Comparison of ENCODE assay signal across 14 cellular contexts in genomic region chr3:36494461-36495109, GRCh38.
DNase-seq lines count a peak whose midpoint lies in the region; ATAC-seq and TF ChIP-seq lines count a peak whose summit lies in the region.
"Had no signal": no experiment of that assay in that cellular context is flagged by ENCODE, and none has a peak within 500 bp of the region (broad histone marks: within the 10 kb centered on the region; RNA-seq: fewer than 3 reads in every experiment).

No MANE protein-coding gene starts in this region.

- H3K9me3 ChIP-seq in endodermal cell (ENCODE audit: control insufficient read depth, low read length) = no peaks in the 10 kb centered on the region

- TF ChIP-seq CTCF in foreskin fibroblast (IDR thresholded peaks at IDR 0.05; ENCODE audit: low read depth, low read length) = no peak
- no peak for TF ChIP-seq CTCF in endodermal cell (conservative IDR thresholded peaks at IDR 0.05)

- no peaks in the 10 kb centered on the region for H3K27me3 Mint-ChIP-seq in endodermal cell (ENCODE audit: insufficient read depth)

- no peak overlapping the region for H3K4me3 Mint-ChIP-seq in endodermal cell
- H3K4me3 Mint-ChIP-seq: activated naive CD8-positive, alpha-beta T cell had no signal

- peaks cover 4% of the 10 kb centered on the region for H3K4me1 Mint-ChIP-seq in endodermal cell

- no peak overlapping the region for H3K9ac ChIP-seq in endodermal cell (ENCODE audit: extremely low read depth, low read length, poor library complexity, severe bottlenecking)

- peaks cover 3% of the 10 kb centered on the region for H3K4me1 ChIP-seq in endodermal cell (ENCODE audit: control insufficient read depth, insufficient read depth, low read length)

- no peaks in the 10 kb centered on the region for H3K36me3 ChIP-seq in endodermal cell (ENCODE audit: control insufficient read depth, insufficient read depth, low read length)

- WGBS in endodermal cell (ENCODE audit: insufficient coverage in 1 of 2, insufficient read length in 1 of 2), 2 experiments = 95 to 100% methylated on average over 2 to 3 of the region's 3 CpGs

- no peak overlapping the region for H3K27ac ChIP-seq in endodermal cell (ENCODE audit: low read depth, low read length)

- peak; percentile 85 for DNase-seq in GM04504 (ENCODE audit: low read depth)
- peak; percentile 10 for DNase-seq in SK-MEL-5 (ENCODE audit: low read depth, low spot score)
- DNase-seq in foreskin fibroblast = peak; percentile 77 to 91
- peak; percentile 76 for DNase-seq in skeletal muscle cell (ENCODE audit: low read depth)
- no peak for DNase-seq in cerebellar cortex (ENCODE audit: low spot score)
- DNase-seq in endodermal cell = no peak
- DNase-seq: activated CD4-positive, alpha-beta T cell treated with anti-CD3 and anti-CD28 coated beads, Interleukin-2, amount 50 U/mL, for 4 hours; DMS79 treated with DMSO at 0.1 percent for 48 hours; NCI-H1930 had no signal

- no peaks in the 10 kb centered on the region for H3K9me3 Mint-ChIP-seq in endodermal cell

- no peaks in the 10 kb centered on the region for H3K27me3 ChIP-seq in endodermal cell (ENCODE audit: control insufficient read depth, insufficient read depth, low read length, poor library complexity, severe bottlenecking)

- H3K27ac Mint-ChIP-seq in endodermal cell = no peak overlapping the region
- H3K27ac Mint-ChIP-seq: activated naive CD8-positive, alpha-beta T cell had no signal

- H3K36me3 Mint-ChIP-seq in endodermal cell (ENCODE audit: low read depth) = no peaks in the 10 kb centered on the region
- H3K36me3 Mint-ChIP-seq: activated naive CD8-positive, alpha-beta T cell had no signal

- ATAC-seq in HG02798 (IDR thresholded peaks at IDR 0.05; ENCODE audit: poor library complexity, unreplicated experiment) (no peak), GM18858 (IDR thresholded peaks at IDR 0.05; ENCODE audit: unreplicated experiment) (no peak)
- ATAC-seq: HCT116 had no signal

- H3K4me3 ChIP-seq in foreskin fibroblast (ENCODE audit: low read depth in 1 of 2, low read length in 2 of 2) = no peak overlapping the region
- H3K4me3 ChIP-seq in skeletal muscle cell (ENCODE audit: low read depth, low read length) = no peak overlapping the region
- H3K4me3 ChIP-seq in endodermal cell (ENCODE audit: low read length) = no peak overlapping the region
- H3K4me3 ChIP-seq: skin epidermis had no signal

- in situ Hi-C loops in SK-MEL-5 (cut with HindIII; ENCODE audit: low pct_unique_long_range_greater_than_20kb, low sequenced_read_pairs) = no loop called here

Comparison
In these comparisons a context has a peak if more than half of its experiments do, and no peak if none do; other contexts are left out.
1. DNase-seq: peak in GM04504 (single experiment), SK-MEL-5 (single experiment), foreskin fibroblast (2 of 2) and skeletal muscle cell (single experiment); none in cerebellar cortex (single experiment) and endodermal cell (single experiment).